ENCODE assay signal across 10 cellular contexts in the genomic region with DNA sequence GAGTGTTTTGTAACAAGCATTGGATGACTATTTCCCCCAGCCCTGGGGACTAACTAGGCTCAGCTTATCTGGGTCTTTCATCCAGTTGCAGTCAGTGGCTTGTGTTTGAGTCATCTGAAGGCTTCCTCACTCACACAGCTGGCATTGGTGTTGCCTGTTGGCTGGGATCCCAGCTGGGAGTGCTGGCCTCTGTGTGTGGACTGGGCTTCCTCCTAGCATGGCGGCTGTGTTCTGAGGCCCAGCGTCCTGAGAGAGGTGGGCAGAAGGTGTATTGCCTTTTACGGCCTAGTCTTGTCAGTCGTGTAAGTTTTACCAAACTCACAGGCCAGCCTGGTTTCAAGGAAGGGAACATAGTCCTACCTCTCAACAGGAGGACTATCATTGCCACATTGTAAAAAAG. TPM values are rescaled to one million over a fixed set of nuclear protein-coding genes. Genes with fewer than 3 reads are reported as not detected.
A peak's percentile ranks its signal among the peaks of the same experiment; 100 is the strongest.
DNase-seq lines count a peak whose midpoint lies in the region; ATAC-seq, FAIRE-seq and TF ChIP-seq lines count a peak whose summit lies in the region.
"Had no signal": no experiment of that assay in that cellular context is flagged by ENCODE, and none has a peak within 500 bp of the region (broad histone marks: within the 10 kb centered on the region; RNA-seq: fewer than 3 reads in every experiment).

No MANE protein-coding gene starts in this region.

- TF ChIP-seq CTCF in HepG2 (CRISPR knock-in tag; IDR thresholded peaks at IDR 0.05), result no peak
- TF ChIP-seq CTCF in right lobe of liver (IDR thresholded peaks at IDR 0.05), result no peak
- no peak for TF ChIP-seq CTCF in RWPE2 (IDR thresholded peaks at IDR 0.05; ENCODE audit: poor library complexity, severe bottlenecking)

- no peak overlapping the region for H3K4me2 ChIP-seq in HepG2 (ENCODE audit: low read depth, low read length)

- no peak overlapping the region for H2AFZ ChIP-seq in HepG2 (ENCODE audit: low read length)

- H3K27ac ChIP-seq in HepG2 (ENCODE audit: extremely low read length, insufficient read depth, low read length) (no peak overlapping the region), right lobe of liver (no peak overlapping the region), RWPE2 (ENCODE audit: poor library complexity, severe bottlenecking) (peak overlapping the region; percentile 91)

- TF ChIP-seq EP300 in HepG2 (IDR thresholded peaks at IDR 0.05; ENCODE audit: low read depth in 2 of 2, low read length in 2 of 2), result no peak
- no peak for TF ChIP-seq EP300 in HepG2 (CRISPR knock-in tag; IDR thresholded peaks at IDR 0.05; ENCODE audit: borderline replicate concordance)

- TF ChIP-seq POLR2A in HepG2 (IDR thresholded peaks at IDR 0.05; ENCODE audit: insufficient read depth in 1 of 2, low read depth in 2 of 2, low read length in 2 of 2) (no peak), right lobe of liver (IDR thresholded peaks at IDR 0.05) (no peak)

- POLR2A ChIA-PET in HepG2 (lab: Yijun Ruan, JAX), result no interaction called here
- POLR2A ChIA-PET in HEK293T (lab: Yijun Ruan, JAX), result no interaction called here

- H3K4me1 ChIP-seq in HepG2 (ENCODE audit: insufficient read depth, low read length) (peaks cover 90% of the 10 kb centered on the region), right lobe of liver (no peaks in the 10 kb centered on the region), RWPE2 (ENCODE audit: insufficient read depth, poor library complexity, severe bottlenecking) (peaks cover 14% of the 10 kb centered on the region)

- H3K4me3 ChIP-seq in HepG2 (replicated peaks in 1 of 3; ENCODE audit: insufficient read depth in 1 of 3, low read depth in 2 of 3, low read length in 3 of 3) (no peak overlapping the region), right lobe of liver (no peak overlapping the region), RWPE2 (ENCODE audit: severe bottlenecking) (no peak overlapping the region)
- H3K4me3 ChIP-seq: lung had no signal

- BruUV-seq in HepG2 (replicated peaks; lab: Mats Ljungman, UMichigan), result no TSS peak

- FAIRE-seq in HepG2 (lab: Jason Lieb, UNC), result no peak

- H3K9me3 ChIP-seq in HepG2 (ENCODE audit: low read length), result no peaks in the 10 kb centered on the region
- no peaks in the 10 kb centered on the region for H3K9me3 ChIP-seq in right lobe of liver
- no peaks in the 10 kb centered on the region for H3K9me3 ChIP-seq in RWPE2 (ENCODE audit: severe bottlenecking)

- ATAC-seq in HepG2 (no peak), right lobe of liver (no peak), RWPE2 (ENCODE audit: low read depth) (no peak), esophagus mucosa (peak; percentile 16), GM18519 (IDR thresholded peaks at IDR 0.05; ENCODE audit: low FRiP score, unreplicated experiment) (no peak)

- no peak overlapping the region for H3K9ac ChIP-seq in HepG2 (ENCODE audit: insufficient read depth, low read depth, low read length)

- H3K27me3 ChIP-seq in HepG2 (ENCODE audit: control insufficient read depth in 1 of 2, insufficient read depth in 2 of 2, low read length in 2 of 2), result peaks cover 2 to 23% of the 10 kb centered on the region in 2 experiments; a peak in 4 of 5 replicates
- no peaks in the 10 kb centered on the region for H3K27me3 ChIP-seq in right lobe of liver
- no peaks in the 10 kb centered on the region for H3K27me3 ChIP-seq in RWPE2 (ENCODE audit: insufficient read depth, poor library complexity, severe bottlenecking)

- WGBS in HepG2 (ENCODE audit: low lambda C conversion rate), result 94% methylated on average over 4 of the region's 4 CpGs
- WGBS in right lobe of liver (ENCODE audit: insufficient coverage, low coverage, low lambda C conversion rate, missing lambda C conversion rate), result no CpG with 5 or more reads among the region's 4 CpGs

- DNase-seq in HepG2 (ENCODE audit: low spot score), result no peak
- DNase-seq in right lobe of liver, result no peak
- no peak for DNase-seq in RWPE2 (ENCODE audit: low spot score)
- DNase-seq in ureter (ENCODE audit: low spot score), result peak; percentile 42
- no peak for DNase-seq in NCI-H2029 treated with DMSO at 0.1 percent for 48 hours (lab: John Stamatoyannopoulos, UW)
- no peak for DNase-seq in HEK293T (ENCODE audit: extremely low spot score)
- DNase-seq: NCI-H69 had no signal

- in situ Hi-C loops in HepG2 (cut with HindIII; ENCODE audit: extremely low pct_ligation_motif_present, low pct_unique_long_range_greater_than_20kb), result no loop called here

- H3K36me3 ChIP-seq in HepG2 (replicated peaks in 1 of 2; ENCODE audit: control insufficient read depth in 1 of 2, insufficient read depth in 2 of 2, low read length in 2 of 2), result no peaks in the 10 kb centered on the region
- no peaks in the 10 kb centered on the region for H3K36me3 ChIP-seq in right lobe of liver
- no peaks in the 10 kb centered on the region for H3K36me3 ChIP-seq in RWPE2 (ENCODE audit: low read depth)

- no peak for TF ChIP-seq RAD21 in HepG2 (CRISPR knock-in tag; IDR thresholded peaks at IDR 0.05)

- no peaks in the 10 kb centered on the region for H3K79me2 ChIP-seq in HepG2 (ENCODE audit: insufficient read depth, low read length)

- CTCF ChIA-PET in HepG2 (lab: Yijun Ruan, JAX; ENCODE audit: low intra/inter-chr PET ratio, low total read pairs), result no interaction called here
- CTCF ChIA-PET in HEK293T (lab: Yijun Ruan, JAX), result no interaction called here

- H4K20me1 ChIP-seq in HepG2 (ENCODE audit: insufficient read depth, low read length), result no peaks in the 10 kb centered on the region

- intact Hi-C loops in HepG2 (cut with micrococcal nuclease; ENCODE audit: unreplicated experiment), result no loop called here
- intact Hi-C loops in right lobe of liver (cut with DNase I), result no loop called here

TF ChIP-seq in HepG2, 621 proteins besides CTCF, POLR2A, EP300 and RAD21:
- 0 out of 2 replicates have a peak, but pooled peaks have one; percentile 13 for TF ChIP-seq SAP130 (CRISPR knock-in tag; IDR thresholded peaks at IDR 0.05; ENCODE audit: low read depth)
- 0 out of 2 replicates have a peak, but pooled peaks have one; percentile 14 for TF ChIP-seq FOSL2 (CRISPR knock-in tag; IDR thresholded peaks at IDR 0.05)
- TF ChIP-seq ZNF230 (CRISPR knock-in tag; IDR thresholded peaks at IDR 0.05), result no peak

TF ChIP-seq in HEK293T, 16 proteins besides CTCF, POLR2A, EP300 and RAD21:
- TF ChIP-seq ELF4 (IDR thresholded peaks at IDR 0.05) (no peak), SP1 (IDR thresholded peaks at IDR 0.05) (no peak), ZNF384 (IDR thresholded peaks at IDR 0.05) (no peak), NFRKB (IDR thresholded peaks at IDR 0.05) (no peak), CTBP1 (IDR thresholded peaks at IDR 0.05; ENCODE audit: borderline replicate concordance) (no peak), BHLHE40 (IDR thresholded peaks at IDR 0.05; ENCODE audit: borderline replicate concordance) (no peak), L3MBTL2 (conservative IDR thresholded peaks at IDR 0.05) (no peak), SUZ12 (IDR thresholded peaks at IDR 0.05) (no peak), HDGF (IDR thresholded peaks at IDR 0.05; ENCODE audit: borderline replicate concordance) (no peak), FOXA1 (IDR thresholded peaks at IDR 0.05) (no peak), ARNT (IDR thresholded peaks at IDR 0.05) (no peak), FOXK2 (IDR thresholded peaks at IDR 0.05) (no peak), FOXM1 (IDR thresholded peaks at IDR 0.05; ENCODE audit: borderline replicate concordance) (no peak), TARDBP (IDR thresholded peaks at IDR 0.05) (no peak)
- TF ChIP-seq, protein P1, sequence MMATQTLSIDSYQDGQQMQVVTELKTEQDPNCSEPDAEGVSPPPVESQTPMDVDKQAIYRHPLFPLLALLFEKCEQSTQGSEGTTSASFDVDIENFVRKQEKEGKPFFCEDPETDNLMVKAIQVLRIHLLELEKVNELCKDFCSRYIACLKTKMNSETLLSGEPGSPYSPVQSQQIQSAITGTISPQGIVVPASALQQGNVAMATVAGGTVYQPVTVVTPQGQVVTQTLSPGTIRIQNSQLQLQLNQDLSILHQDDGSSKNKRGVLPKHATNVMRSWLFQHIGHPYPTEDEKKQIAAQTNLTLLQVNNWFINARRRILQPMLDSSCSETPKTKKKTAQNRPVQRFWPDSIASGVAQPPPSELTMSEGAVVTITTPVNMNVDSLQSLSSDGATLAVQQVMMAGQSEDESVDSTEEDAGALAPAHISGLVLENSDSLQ (IDR thresholded peaks at IDR 0.05), result no peak

RNA-seq across cellular contexts. Expression of gene PPP2R5C, which starts 28.3 kb away (rescaled TPM):
- 74.3 and 94.8 TPM in 2 replicates for total RNA-seq in HepG2 (2016; rRNA removed; fragmentation: Illumina TruSeq; extraction: Trizol)
- 82.8 and 86.5 TPM in 2 replicates for total RNA-seq in HepG2 (2016; cell fraction: cytosol; rRNA removed; fragmentation: Illumina TruSeq; extraction: Trizol; ENCODE audit: low read depth)
- total RNA-seq in HepG2 (2016; cell fraction: insoluble cytoplasmic fraction; rRNA removed; fragmentation: Illumina TruSeq; extraction: Trizol), result 71.4 and 92.2 TPM in 2 replicates
- total RNA-seq in HepG2 (2016; cell fraction: membrane; rRNA removed; fragmentation: Illumina TruSeq; extraction: Trizol), result 125 and 142 TPM in 2 replicates
- 51.6 and 56.6 TPM in 2 replicates for total RNA-seq in HepG2 (2016; cell fraction: nucleus; rRNA removed; fragmentation: Illumina TruSeq; extraction: Trizol)
- 68.1 and 78.5 TPM in 2 replicates for polyA plus RNA-seq in HepG2 (2011; rRNA removed)
- 38.4 and 55.1 TPM in 2 replicates for polyA plus RNA-seq in HepG2 (2011; cell fraction: cytosol; rRNA removed)
- polyA plus RNA-seq in HepG2 (2011; cell fraction: nucleus; rRNA removed), result 57.2 and 60.5 TPM in 2 replicates
- polyA plus RNA-seq in HepG2 (2012), result 61.1 and 92.0 TPM in 2 replicates
- 97.1 and 105 TPM in 2 replicates for polyA plus RNA-seq in HepG2 (2016; cell fraction: cytosol; fragmentation: Illumina TruSeq; extraction: Trizol; ENCODE audit: low read depth)
- 87.9 and 89.9 TPM in 2 replicates for polyA plus RNA-seq in HepG2 (2016; cell fraction: insoluble cytoplasmic fraction; fragmentation: Illumina TruSeq; extraction: Trizol; ENCODE audit: low read depth)
- 110 and 121 TPM in 2 replicates for polyA plus RNA-seq in HepG2 (2016; cell fraction: membrane; fragmentation: Illumina TruSeq; extraction: Trizol; ENCODE audit: low read depth)
- 63.8 and 64.0 TPM in 2 replicates for polyA plus RNA-seq in HepG2 (2016; cell fraction: nucleus; fragmentation: Illumina TruSeq; extraction: Trizol; ENCODE audit: insufficient read depth, low read depth)
- polyA minus RNA-seq in HepG2 (2011; rRNA and poly(A)+ RNA removed; ENCODE audit: low replicate concordance), result 69.0 and 106 TPM in 2 replicates
- 67.1 and 70.9 TPM in 2 replicates for polyA minus RNA-seq in HepG2 (2011; cell fraction: cytosol; rRNA and poly(A)+ RNA removed)
- 110 and 115 TPM in 2 replicates for polyA minus RNA-seq in HepG2 (2011; cell fraction: nucleus; rRNA and poly(A)+ RNA removed)
- 10 to 100 TPM; 44.9 to 74.5 (median 55.3) TPM for total RNA-seq in right lobe of liver
- 106 TPM for total RNA-seq in esophagus mucosa
- 155 TPM for total RNA-seq in ureter
